ENCODE assay signal across 26 cellular contexts in the genomic region with DNA sequence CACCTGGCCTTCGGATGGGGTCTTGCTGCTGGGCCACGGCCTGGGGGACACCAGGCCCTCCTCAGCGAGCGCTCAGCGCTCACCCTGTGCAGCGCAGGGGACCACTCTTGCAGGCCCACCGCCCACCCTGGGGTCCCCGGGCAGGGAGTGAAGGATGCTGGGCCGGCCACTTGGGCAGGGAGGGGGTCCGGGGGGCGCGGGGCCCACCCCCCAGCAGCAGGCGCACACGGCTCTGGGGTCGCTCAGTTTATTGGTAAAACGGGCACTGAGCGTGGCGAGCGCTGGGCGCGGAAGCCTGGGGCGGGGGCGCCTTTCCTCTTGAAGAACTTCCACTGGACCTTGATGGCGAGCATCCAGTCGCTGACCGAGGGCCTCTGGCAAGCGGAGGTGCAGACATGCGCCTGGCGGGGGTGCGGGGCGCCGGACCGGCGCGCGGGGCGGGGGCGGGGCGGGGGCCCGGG. TPM values are rescaled to one million over a fixed set of nuclear protein-coding genes. Genes with fewer than 3 reads are reported as not detected.
A peak's percentile ranks its signal among the peaks of the same experiment; 100 is the strongest.
DNase-seq lines count a peak whose midpoint lies in the region; ATAC-seq, FAIRE-seq and TF ChIP-seq lines count a peak whose summit lies in the region.
"Had no signal": no experiment of that assay in that cellular context is flagged by ENCODE, and none has a peak within 500 bp of the region (broad histone marks: within the 10 kb centered on the region; RNA-seq: fewer than 3 reads in every experiment).

No MANE protein-coding gene starts in this region.

- TF ChIP-seq EP300 in HepG2 (IDR thresholded peaks at IDR 0.05; ENCODE audit: low read depth in 2 of 2, low read length in 2 of 2) (no peak), HepG2 (CRISPR knock-in tag; IDR thresholded peaks at IDR 0.05; ENCODE audit: borderline replicate concordance) (no peak)

- CTCF ChIA-PET in HepG2 (lab: Yijun Ruan, JAX; ENCODE audit: low intra/inter-chr PET ratio, low total read pairs), result no interaction called here

- H3K4me3 Mint-ChIP-seq in endodermal cell, result peak overlapping the region; percentile 28
- H3K4me3 Mint-ChIP-seq: CD4-positive, alpha-beta memory T cell; IgD-negative memory B cell had no signal

- H3K36me3 ChIP-seq in HepG2 (replicated peaks in 1 of 2; ENCODE audit: control insufficient read depth in 1 of 2, insufficient read depth in 2 of 2, low read length in 2 of 2) (no peaks in the 10 kb centered on the region), right lobe of liver (no peaks in the 10 kb centered on the region), endodermal cell (ENCODE audit: control insufficient read depth, insufficient read depth, low read length) (no peaks in the 10 kb centered on the region), mesendoderm (ENCODE audit: control insufficient read depth, insufficient read depth, low read length) (no peaks in the 10 kb centered on the region)

- TF ChIP-seq CTCF in HepG2 (CRISPR knock-in tag; IDR thresholded peaks at IDR 0.05), result no peak
- no peak for TF ChIP-seq CTCF in right lobe of liver (IDR thresholded peaks at IDR 0.05)
- no peak for TF ChIP-seq CTCF in endodermal cell (conservative IDR thresholded peaks at IDR 0.05)

- no peak overlapping the region for H2AFZ ChIP-seq in HepG2 (ENCODE audit: low read length)

- no peak for DNase-seq in HepG2 (ENCODE audit: low spot score)
- DNase-seq in right lobe of liver, result no peak
- peak; percentile 63 for DNase-seq in endodermal cell
- no peak for DNase-seq in mesendoderm
- no peak for DNase-seq in mucosa of gallbladder (ENCODE audit: low spot score)
- no peak for DNase-seq in caudate nucleus (lab: John Stamatoyannopoulos, UW)
- no peak for DNase-seq in activated gamma-delta T cell (lab: John Stamatoyannopoulos, UW)
- DNase-seq: 8988T; Caco-2; CD4-positive, alpha-beta memory T cell; DND-41; HCEC 1CT; NCI-H1105; NCI-H1694; NCI-H2081; NCI-H2171; NCI-H446; NCI-H526; PC-3; Right ventricle myocardium superior had no signal

- no peak overlapping the region for H3K9ac ChIP-seq in HepG2 (ENCODE audit: insufficient read depth, low read depth, low read length)
- H3K9ac ChIP-seq in endodermal cell (ENCODE audit: extremely low read depth, low read length, poor library complexity, severe bottlenecking), result no peak overlapping the region
- no peak overlapping the region for H3K9ac ChIP-seq in mesendoderm (ENCODE audit: low read length)
- H3K9ac ChIP-seq: BLaER1 treated with 17β-estradiol and CSF1 and Interleukin-3, amounts not matched to agents 10 nM and 100 nM had no signal

- no peaks in the 10 kb centered on the region for H3K79me1 ChIP-seq in mesendoderm (ENCODE audit: low read length)

- H3K27me3 ChIP-seq in HepG2 (ENCODE audit: control insufficient read depth in 1 of 2, insufficient read depth in 2 of 2, low read length in 2 of 2), result peaks cover 21 to 61% of the 10 kb centered on the region in 2 experiments
- no peaks in the 10 kb centered on the region for H3K27me3 ChIP-seq in right lobe of liver
- H3K27me3 ChIP-seq in endodermal cell (ENCODE audit: control insufficient read depth, insufficient read depth, low read length, poor library complexity, severe bottlenecking), result peaks cover 28% of the 10 kb centered on the region
- H3K27me3 ChIP-seq in mesendoderm (ENCODE audit: insufficient read depth, low read length, poor library complexity), result peaks cover 8% of the 10 kb centered on the region

- no peak overlapping the region for H4K8ac ChIP-seq in mesendoderm (ENCODE audit: low read depth, low read length)

- no peak for ATAC-seq in HepG2
- ATAC-seq in right lobe of liver, result no peak
- ATAC-seq: GM12878, PC-3 had no signal

- no peak overlapping the region for H3K18ac ChIP-seq in mesendoderm (ENCODE audit: low read length)

- H2BK5ac ChIP-seq in mesendoderm (ENCODE audit: low read length), result no peak overlapping the region

- H3K27ac Mint-ChIP-seq in endodermal cell, result no peak overlapping the region
- H3K27ac Mint-ChIP-seq: CD4-positive, alpha-beta memory T cell; IgD-negative memory B cell had no signal

- H3K79me2 ChIP-seq in HepG2 (ENCODE audit: insufficient read depth, low read length), result no peaks in the 10 kb centered on the region
- no peaks in the 10 kb centered on the region for H3K79me2 ChIP-seq in mesendoderm (ENCODE audit: control insufficient read depth, insufficient read depth, low read length)

- no peak for TF ChIP-seq RAD21 in HepG2 (CRISPR knock-in tag; IDR thresholded peaks at IDR 0.05)

- intact Hi-C loops in HepG2 (cut with micrococcal nuclease; ENCODE audit: unreplicated experiment) (no loop called here), right lobe of liver (cut with DNase I) (no loop called here)

- WGBS in HepG2 (ENCODE audit: low lambda C conversion rate), result 20% methylated on average over 2 of the region's 40 CpGs
- WGBS in right lobe of liver (ENCODE audit: insufficient coverage, low coverage, low lambda C conversion rate, missing lambda C conversion rate), result no CpG with 5 or more reads among the region's 40 CpGs
- WGBS in endodermal cell (ENCODE audit: insufficient coverage in 1 of 2, insufficient read length in 1 of 2), 2 experiments, result 21 to 29% methylated on average over 7 to 39 of the region's 40 CpGs
- no CpG with 5 or more reads among the region's 40 CpGs for WGBS in mesendoderm (ENCODE audit: extremely low coverage, insufficient coverage, low lambda C conversion rate)

- no peak overlapping the region for H2BK15ac ChIP-seq in mesendoderm (replicated peaks; ENCODE audit: low read depth)

- TF ChIP-seq POLR2A in HepG2 (IDR thresholded peaks at IDR 0.05; ENCODE audit: insufficient read depth in 1 of 2, low read depth in 2 of 2, low read length in 2 of 2) (no peak), right lobe of liver (IDR thresholded peaks at IDR 0.05) (no peak)

- H3K4me1 Mint-ChIP-seq in endodermal cell, result no peaks in the 10 kb centered on the region
- H3K4me1 Mint-ChIP-seq: IgD-negative memory B cell had no signal

- H3K9me3 ChIP-seq in HepG2 (ENCODE audit: low read length) (no peaks in the 10 kb centered on the region), right lobe of liver (no peaks in the 10 kb centered on the region), endodermal cell (ENCODE audit: control insufficient read depth, low read length) (no peaks in the 10 kb centered on the region)
- H3K9me3 ChIP-seq: Caco-2 had no signal

- peaks cover 2% of the 10 kb centered on the region for H3K9me3 Mint-ChIP-seq in endodermal cell
- H3K9me3 Mint-ChIP-seq: IgD-negative memory B cell had no signal

- no peak overlapping the region for H3K23ac ChIP-seq in mesendoderm (ENCODE audit: low read length)

- no peaks in the 10 kb centered on the region; the same call in 1 of the 2 replicates for H4K20me1 ChIP-seq in HepG2 (ENCODE audit: insufficient read depth, low read length)

- in situ Hi-C loops in HepG2 (cut with HindIII; ENCODE audit: extremely low pct_ligation_motif_present, low pct_unique_long_range_greater_than_20kb), result no loop called here

- H3K36me3 Mint-ChIP-seq in endodermal cell (ENCODE audit: low read depth), result peaks cover 7% of the 10 kb centered on the region
- H3K36me3 Mint-ChIP-seq: CD4-positive, alpha-beta memory T cell; IgD-negative memory B cell had no signal

- BruUV-seq in HepG2 (replicated peaks; lab: Mats Ljungman, UMichigan), result no TSS peak

- H3K4ac ChIP-seq in mesendoderm (ENCODE audit: low read depth, low read length), result no peak overlapping the region

- FAIRE-seq in HepG2 (lab: Jason Lieb, UNC), result no peak
- FAIRE-seq: GM12878 had no signal

- peaks cover 17% of the 10 kb centered on the region for H3K4me1 ChIP-seq in HepG2 (ENCODE audit: insufficient read depth, low read length)
- H3K4me1 ChIP-seq in right lobe of liver, result no peaks in the 10 kb centered on the region
- H3K4me1 ChIP-seq in endodermal cell (ENCODE audit: control insufficient read depth, insufficient read depth, low read length), result no peaks in the 10 kb centered on the region
- H3K4me1 ChIP-seq in mesendoderm (ENCODE audit: control insufficient read depth, low read depth, low read length), result no peaks in the 10 kb centered on the region

- POLR2A ChIA-PET in HepG2 (lab: Yijun Ruan, JAX), result no interaction called here

- H2BK120ac ChIP-seq in mesendoderm (ENCODE audit: low read depth, low read length), result no peak overlapping the region

- H3K4me2 ChIP-seq in HepG2 (ENCODE audit: low read depth, low read length) (no peak overlapping the region), mesendoderm (ENCODE audit: low read length) (peak overlapping the region; percentile 27)
- H3K4me2 ChIP-seq: BLaER1 treated with 17β-estradiol and CSF1 and Interleukin-3, amounts not matched to agents 10 nM and 100 nM had no signal

- H3K27me3 Mint-ChIP-seq in endodermal cell (ENCODE audit: insufficient read depth), result peaks cover 33% of the 10 kb centered on the region

- H3K27ac ChIP-seq in HepG2 (ENCODE audit: extremely low read length, insufficient read depth, low read length) (no peak overlapping the region), right lobe of liver (no peak overlapping the region), endodermal cell (ENCODE audit: low read depth, low read length) (no peak overlapping the region), mesendoderm (ENCODE audit: low read depth, low read length) (no peak overlapping the region), caudate nucleus (ENCODE audit: low read depth, low read length) (no peak overlapping the region)
- H3K27ac ChIP-seq: BLaER1 treated with 17β-estradiol and CSF1 and Interleukin-3, amounts not matched to agents 10 nM and 100 nM; HL-60 had no signal

- H3K4me3 ChIP-seq in HepG2 (replicated peaks in 1 of 3; ENCODE audit: insufficient read depth in 1 of 3, low read depth in 2 of 3, low read length in 3 of 3) (no peak overlapping the region), right lobe of liver (no peak overlapping the region), endodermal cell (ENCODE audit: low read length) (no peak overlapping the region), mesendoderm (ENCODE audit: low read length) (no peak overlapping the region)
- H3K4me3 ChIP-seq: BLaER1 treated with 17β-estradiol and CSF1 and Interleukin-3, amounts not matched to agents 10 nM and 100 nM; GM12878 had no signal

- H3K56ac ChIP-seq in mesendoderm (ENCODE audit: low read length), result peak overlapping the region; percentile 34

- H2AK5ac ChIP-seq in mesendoderm (ENCODE audit: low read length), result no peak overlapping the region

- no peak overlapping the region for H4K5ac ChIP-seq in mesendoderm (ENCODE audit: low read length)

RNA-seq across cellular contexts. Expression of a gene that starts 11.1 kb away (rescaled TPM):
- total RNA-seq in HepG2 (2016; rRNA removed; fragmentation: Illumina TruSeq; extraction: Trizol) (0.36 and 0.44 TPM in 2 replicates), right lobe of liver (100 to 1,000 TPM in 2 of 6 experiments, 1 to 10 TPM in 1, under 1 TPM in 3; 0.22 to 153 (median 1.0) TPM), endodermal cell (10 to 100 TPM; 12.1 to 22.6 TPM), mucosa of gallbladder (56.3 TPM)
- 0.51 TPM in 1 of 2 replicates, not detected in the other for total RNA-seq in HepG2 (2016; cell fraction: cytosol; rRNA removed; fragmentation: Illumina TruSeq; extraction: Trizol; ENCODE audit: low read depth)
- 0.18 and 0.37 TPM in 2 replicates for total RNA-seq in HepG2 (2016; cell fraction: insoluble cytoplasmic fraction; rRNA removed; fragmentation: Illumina TruSeq; extraction: Trizol)
- total RNA-seq in HepG2 (2016; cell fraction: membrane; rRNA removed; fragmentation: Illumina TruSeq; extraction: Trizol), result 0.90 and 1.00 TPM in 2 replicates
- total RNA-seq in HepG2 (2016; cell fraction: nucleus; rRNA removed; fragmentation: Illumina TruSeq; extraction: Trizol), result 0.22 and 0.47 TPM in 2 replicates
- polyA plus RNA-seq in HepG2 (2011; rRNA removed), result 0.87 and 1.8 TPM in 2 replicates
- polyA plus RNA-seq in HepG2 (2011; cell fraction: cytosol; rRNA removed), result 1.6 and 1.7 TPM in 2 replicates
- 2.6 and 2.9 TPM in 2 replicates for polyA plus RNA-seq in HepG2 (2011; cell fraction: nucleus; rRNA removed)
- 1.0 and 4.0 TPM in 2 replicates for polyA plus RNA-seq in HepG2 (2012)
- 0.58 and 0.81 TPM in 2 replicates for polyA plus RNA-seq in HepG2 (2016; cell fraction: cytosol; fragmentation: Illumina TruSeq; extraction: Trizol; ENCODE audit: low read depth)
- 0.54 and 1.5 TPM in 2 replicates for polyA plus RNA-seq in HepG2 (2016; cell fraction: insoluble cytoplasmic fraction; fragmentation: Illumina TruSeq; extraction: Trizol; ENCODE audit: low read depth)
- polyA plus RNA-seq in HepG2 (2016; cell fraction: membrane; fragmentation: Illumina TruSeq; extraction: Trizol; ENCODE audit: low read depth), result 0.81 and 1.1 TPM in 2 replicates
- polyA plus RNA-seq in HepG2 (2016; cell fraction: nucleus; fragmentation: Illumina TruSeq; extraction: Trizol; ENCODE audit: insufficient read depth, low read depth), result 1.2 and 1.5 TPM in 2 replicates
- polyA minus RNA-seq in HepG2 (2011; rRNA and poly(A)+ RNA removed; ENCODE audit: low replicate concordance), result 1.4 and 21.5 TPM in 2 replicates
- polyA minus RNA-seq in HepG2 (2011; cell fraction: cytosol; rRNA and poly(A)+ RNA removed), result 1.1 and 3.3 TPM in 2 replicates
- polyA minus RNA-seq in HepG2 (2011; cell fraction: nucleus; rRNA and poly(A)+ RNA removed), result 0.75 and 1.0 TPM in 2 replicates
- polyA plus RNA-seq in endodermal cell (2013, experiment 1 of 2), result 24.7 TPM
- polyA plus RNA-seq in endodermal cell (2013, experiment 2 of 2), result 18.3 TPM
- 8.6 TPM for polyA plus RNA-seq in mesendoderm (2013, experiment 1 of 2)
- 9.6 TPM for polyA plus RNA-seq in mesendoderm (2013, experiment 2 of 2)
- polyA plus RNA-seq: CD4-positive, alpha-beta memory T cell; GM12878; IgD-negative memory B cell had no signal

RNA-seq across cellular contexts. Expression of a gene that starts 15.4 kb away (rescaled TPM):
- total RNA-seq in HepG2 (2016; rRNA removed; fragmentation: Illumina TruSeq; extraction: Trizol) (not detected in 2 replicates), right lobe of liver (not detected), endodermal cell (10 to 100 TPM; 36.4 to 62.8 TPM), mucosa of gallbladder (0.46 TPM)
- total RNA-seq in HepG2 (2016; cell fraction: cytosol; rRNA removed; fragmentation: Illumina TruSeq; extraction: Trizol; ENCODE audit: low read depth), result not detected in 2 replicates
- not detected in 2 replicates for total RNA-seq in HepG2 (2016; cell fraction: insoluble cytoplasmic fraction; rRNA removed; fragmentation: Illumina TruSeq; extraction: Trizol)
- not detected in 2 replicates for total RNA-seq in HepG2 (2016; cell fraction: membrane; rRNA removed; fragmentation: Illumina TruSeq; extraction: Trizol)
- total RNA-seq in HepG2 (2016; cell fraction: nucleus; rRNA removed; fragmentation: Illumina TruSeq; extraction: Trizol), result not detected in 2 replicates
- not detected in 2 replicates for polyA plus RNA-seq in HepG2 (2011; rRNA removed)
- not detected in 2 replicates for polyA plus RNA-seq in HepG2 (2011; cell fraction: cytosol; rRNA removed)
- 0.03 and 0.10 TPM in 2 replicates for polyA plus RNA-seq in HepG2 (2011; cell fraction: nucleus; rRNA removed)
- polyA plus RNA-seq in HepG2 (2012), result not detected in 2 replicates
- polyA plus RNA-seq in HepG2 (2016; cell fraction: cytosol; fragmentation: Illumina TruSeq; extraction: Trizol; ENCODE audit: low read depth), result not detected in 2 replicates
- polyA plus RNA-seq in HepG2 (2016; cell fraction: insoluble cytoplasmic fraction; fragmentation: Illumina TruSeq; extraction: Trizol; ENCODE audit: low read depth), result not detected in 2 replicates
- polyA plus RNA-seq in HepG2 (2016; cell fraction: membrane; fragmentation: Illumina TruSeq; extraction: Trizol; ENCODE audit: low read depth), result not detected in 2 replicates
- polyA plus RNA-seq in HepG2 (2016; cell fraction: nucleus; fragmentation: Illumina TruSeq; extraction: Trizol; ENCODE audit: insufficient read depth, low read depth), result not detected in 2 replicates
- 0.02 and 1.2 TPM in 2 replicates for polyA minus RNA-seq in HepG2 (2011; rRNA and poly(A)+ RNA removed; ENCODE audit: low replicate concordance)
- polyA minus RNA-seq in HepG2 (2011; cell fraction: cytosol; rRNA and poly(A)+ RNA removed), result not detected in 2 replicates
- polyA minus RNA-seq in HepG2 (2011; cell fraction: nucleus; rRNA and poly(A)+ RNA removed), result not detected in 2 replicates
- 111 TPM for polyA plus RNA-seq in endodermal cell (2013, experiment 1 of 2)
- polyA plus RNA-seq in endodermal cell (2013, experiment 2 of 2), result 96.8 TPM
- 20.9 TPM for polyA plus RNA-seq in mesendoderm (2013, experiment 1 of 2)
- polyA plus RNA-seq in mesendoderm (2013, experiment 2 of 2), result 20.4 TPM
- total RNA-seq: CD4-positive, alpha-beta memory T cell; PC-3 had no signal
- polyA plus RNA-seq: CD4-positive, alpha-beta memory T cell had no signal

RNA-seq across cellular contexts. Expression of a gene that starts 32.8 kb away (rescaled TPM):
- total RNA-seq in HepG2 (2016; rRNA removed; fragmentation: Illumina TruSeq; extraction: Trizol) (6.0 and 7.0 TPM in 2 replicates), right lobe of liver (10 to 100 TPM; 50.2 to 99.4 (median 76.7) TPM), endodermal cell (100 to 1,000 TPM; 247 to 296 TPM), mucosa of gallbladder (793 TPM)
- total RNA-seq in HepG2 (2016; cell fraction: cytosol; rRNA removed; fragmentation: Illumina TruSeq; extraction: Trizol; ENCODE audit: low read depth), result 21.9 and 23.8 TPM in 2 replicates
- total RNA-seq in HepG2 (2016; cell fraction: insoluble cytoplasmic fraction; rRNA removed; fragmentation: Illumina TruSeq; extraction: Trizol), result 4.3 and 5.4 TPM in 2 replicates
- 16.4 and 22.5 TPM in 2 replicates for total RNA-seq in HepG2 (2016; cell fraction: membrane; rRNA removed; fragmentation: Illumina TruSeq; extraction: Trizol)
- total RNA-seq in HepG2 (2016; cell fraction: nucleus; rRNA removed; fragmentation: Illumina TruSeq; extraction: Trizol), result 5.4 and 6.2 TPM in 2 replicates
- 1.8 and 2.2 TPM in 2 replicates for polyA plus RNA-seq in HepG2 (2011; rRNA removed)
- polyA plus RNA-seq in HepG2 (2011; cell fraction: cytosol; rRNA removed), result 2.4 and 6.2 TPM in 2 replicates
- 6.3 and 9.5 TPM in 2 replicates for polyA plus RNA-seq in HepG2 (2011; cell fraction: nucleus; rRNA removed)
- polyA plus RNA-seq in HepG2 (2012), result 12.0 and 18.6 TPM in 2 replicates
- 606 and 718 TPM in 2 replicates for polyA plus RNA-seq in HepG2 (2016; cell fraction: cytosol; fragmentation: Illumina TruSeq; extraction: Trizol; ENCODE audit: low read depth)
- polyA plus RNA-seq in HepG2 (2016; cell fraction: insoluble cytoplasmic fraction; fragmentation: Illumina TruSeq; extraction: Trizol; ENCODE audit: low read depth), result 42.4 and 57.7 TPM in 2 replicates
- polyA plus RNA-seq in HepG2 (2016; cell fraction: membrane; fragmentation: Illumina TruSeq; extraction: Trizol; ENCODE audit: low read depth), result 288 and 295 TPM in 2 replicates
- polyA plus RNA-seq in HepG2 (2016; cell fraction: nucleus; fragmentation: Illumina TruSeq; extraction: Trizol; ENCODE audit: insufficient read depth, low read depth), result 40.1 and 40.2 TPM in 2 replicates
- polyA minus RNA-seq in HepG2 (2011; rRNA and poly(A)+ RNA removed; ENCODE audit: low replicate concordance), result 8.4 and 13.9 TPM in 2 replicates
- polyA minus RNA-seq in HepG2 (2011; cell fraction: cytosol; rRNA and poly(A)+ RNA removed), result 15.8 and 39.4 TPM in 2 replicates
- polyA minus RNA-seq in HepG2 (2011; cell fraction: nucleus; rRNA and poly(A)+ RNA removed), result 4.5 and 4.8 TPM in 2 replicates
- 318 TPM for polyA plus RNA-seq in endodermal cell (2013, experiment 1 of 2)
- 282 TPM for polyA plus RNA-seq in endodermal cell (2013, experiment 2 of 2)
- 145 TPM for polyA plus RNA-seq in mesendoderm (2013, experiment 1 of 2)
- polyA plus RNA-seq in mesendoderm (2013, experiment 2 of 2), result 147 TPM

RNA-seq across cellular contexts. Expression of a gene that starts 49.4 kb away (rescaled TPM):
- total RNA-seq in HepG2 (2016; rRNA removed; fragmentation: Illumina TruSeq; extraction: Trizol) (not detected in 2 replicates), right lobe of liver (10 to 100 TPM in 1 of 6 experiments, 1 to 10 TPM in 3, under 1 TPM in 2; 0.78 to 11.0 (median 3.6) TPM), endodermal cell (under 1 TPM in 1 of 2 donors, not detected in 1; 0.22 TPM), mucosa of gallbladder (11.0 TPM)
- not detected in 2 replicates for total RNA-seq in HepG2 (2016; cell fraction: cytosol; rRNA removed; fragmentation: Illumina TruSeq; extraction: Trizol; ENCODE audit: low read depth)
- not detected in 2 replicates for total RNA-seq in HepG2 (2016; cell fraction: insoluble cytoplasmic fraction; rRNA removed; fragmentation: Illumina TruSeq; extraction: Trizol)
- total RNA-seq in HepG2 (2016; cell fraction: membrane; rRNA removed; fragmentation: Illumina TruSeq; extraction: Trizol), result not detected in 2 replicates
- not detected in 2 replicates for total RNA-seq in HepG2 (2016; cell fraction: nucleus; rRNA removed; fragmentation: Illumina TruSeq; extraction: Trizol)
- polyA plus RNA-seq in HepG2 (2011; rRNA removed), result 0.07 and 0.08 TPM in 2 replicates
- 0.05 and 0.08 TPM in 2 replicates for polyA plus RNA-seq in HepG2 (2011; cell fraction: cytosol; rRNA removed)
- 0.27 and 0.42 TPM in 2 replicates for polyA plus RNA-seq in HepG2 (2011; cell fraction: nucleus; rRNA removed)
- polyA plus RNA-seq in HepG2 (2012), result 0.09 and 0.11 TPM in 2 replicates
- not detected in 2 replicates for polyA plus RNA-seq in HepG2 (2016; cell fraction: cytosol; fragmentation: Illumina TruSeq; extraction: Trizol; ENCODE audit: low read depth)
- not detected in 2 replicates for polyA plus RNA-seq in HepG2 (2016; cell fraction: insoluble cytoplasmic fraction; fragmentation: Illumina TruSeq; extraction: Trizol; ENCODE audit: low read depth)
- not detected in 2 replicates for polyA plus RNA-seq in HepG2 (2016; cell fraction: membrane; fragmentation: Illumina TruSeq; extraction: Trizol; ENCODE audit: low read depth)
- not detected in 2 replicates for polyA plus RNA-seq in HepG2 (2016; cell fraction: nucleus; fragmentation: Illumina TruSeq; extraction: Trizol; ENCODE audit: insufficient read depth, low read depth)
- polyA minus RNA-seq in HepG2 (2011; rRNA and poly(A)+ RNA removed; ENCODE audit: low replicate concordance), result 0.18 and 9.4 TPM in 2 replicates
- polyA minus RNA-seq in HepG2 (2011; cell fraction: cytosol; rRNA and poly(A)+ RNA removed), result not detected in 2 replicates
- 0.12 and 0.13 TPM in 2 replicates for polyA minus RNA-seq in HepG2 (2011; cell fraction: nucleus; rRNA and poly(A)+ RNA removed)
- not detected for polyA plus RNA-seq in endodermal cell (2013, experiment 1 of 2)
- polyA plus RNA-seq in endodermal cell (2013, experiment 2 of 2), result not detected
- 0.08 TPM for polyA plus RNA-seq in mesendoderm (2013, experiment 1 of 2)
- 0.07 TPM for polyA plus RNA-seq in mesendoderm (2013, experiment 2 of 2)
- total RNA-seq: CD4-positive, alpha-beta memory T cell; SK-MEL-5 had no signal

RNA-seq across cellular contexts. Expression of a gene that starts 59.7 kb away (rescaled TPM):
- total RNA-seq in HepG2 (2016; rRNA removed; fragmentation: Illumina TruSeq; extraction: Trizol) (not detected in 2 replicates), right lobe of liver (not detected), endodermal cell (not detected), mucosa of gallbladder (not detected)
- total RNA-seq in HepG2 (2016; cell fraction: cytosol; rRNA removed; fragmentation: Illumina TruSeq; extraction: Trizol; ENCODE audit: low read depth), result not detected in 2 replicates
- total RNA-seq in HepG2 (2016; cell fraction: insoluble cytoplasmic fraction; rRNA removed; fragmentation: Illumina TruSeq; extraction: Trizol), result not detected in 2 replicates
- total RNA-seq in HepG2 (2016; cell fraction: membrane; rRNA removed; fragmentation: Illumina TruSeq; extraction: Trizol), result not detected in 2 replicates
- total RNA-seq in HepG2 (2016; cell fraction: nucleus; rRNA removed; fragmentation: Illumina TruSeq; extraction: Trizol), result not detected in 2 replicates
- polyA plus RNA-seq in HepG2 (2011; rRNA removed), result 0.09 TPM in 1 of 2 replicates, not detected in the other
- not detected in 2 replicates for polyA plus RNA-seq in HepG2 (2011; cell fraction: cytosol; rRNA removed)
- polyA plus RNA-seq in HepG2 (2011; cell fraction: nucleus; rRNA removed), result 0.10 and 0.37 TPM in 2 replicates
- polyA plus RNA-seq in HepG2 (2012), result 0.17 TPM in 1 of 2 replicates, not detected in the other
- not detected in 2 replicates for polyA plus RNA-seq in HepG2 (2016; cell fraction: cytosol; fragmentation: Illumina TruSeq; extraction: Trizol; ENCODE audit: low read depth)
- polyA plus RNA-seq in HepG2 (2016; cell fraction: insoluble cytoplasmic fraction; fragmentation: Illumina TruSeq; extraction: Trizol; ENCODE audit: low read depth), result not detected in 2 replicates
- polyA plus RNA-seq in HepG2 (2016; cell fraction: membrane; fragmentation: Illumina TruSeq; extraction: Trizol; ENCODE audit: low read depth), result not detected in 2 replicates
- not detected in 2 replicates for polyA plus RNA-seq in HepG2 (2016; cell fraction: nucleus; fragmentation: Illumina TruSeq; extraction: Trizol; ENCODE audit: insufficient read depth, low read depth)
- polyA minus RNA-seq in HepG2 (2011; rRNA and poly(A)+ RNA removed; ENCODE audit: low replicate concordance), result 0.28 TPM in 1 of 2 replicates, not detected in the other
- not detected in 2 replicates for polyA minus RNA-seq in HepG2 (2011; cell fraction: cytosol; rRNA and poly(A)+ RNA removed)
- polyA minus RNA-seq in HepG2 (2011; cell fraction: nucleus; rRNA and poly(A)+ RNA removed), result not detected in 2 replicates
- not detected for polyA plus RNA-seq in endodermal cell (2013, experiment 1 of 2)
- polyA plus RNA-seq in endodermal cell (2013, experiment 2 of 2), result not detected
- polyA plus RNA-seq in mesendoderm (2013, experiment 1 of 2), result 0.11 TPM
- 0.10 TPM for polyA plus RNA-seq in mesendoderm (2013, experiment 2 of 2)
- total RNA-seq: Caco-2; CD4-positive, alpha-beta memory T cell; GM12878; Right ventricle myocardium superior; RPMI7951; SK-MEL-5 had no signal
- polyA plus RNA-seq: CD4-positive, alpha-beta memory T cell; GM12878 had no signal

Comparison
In these comparisons a context has a peak if more than half of its experiments do, and no peak if none do; other contexts are left out.
1. RNA of a gene that starts 15.4 kb away (total RNA-seq): 36.4 to 62.8 TPM in endodermal cell; 0.46 TPM in mucosa of gallbladder (single experiment), not detected in HepG2 and not detected in right lobe of liver; every median in the first group is over 10 times any median in the second.